In genomic region chr4:184649971-184650855, GRCh38 we compare ENCODE assay signal across 8 cellular contexts. TPM values are rescaled to one million over a fixed set of nuclear protein-coding genes. Genes with fewer than 3 reads are reported as not detected.
DNase-seq lines count a peak whose midpoint lies in the region; ATAC-seq and TF ChIP-seq lines count a peak whose summit lies in the region.

No MANE protein-coding gene starts in this region.

- H3K27ac Mint-ChIP-seq in brain: peak overlapping the region; percentile 90 to 98 (median 94)

- peaks cover 21% of the 10 kb centered on the region for H3K4me1 ChIP-seq in cardiac muscle cell (ENCODE audit: low read depth)

- peaks cover 6% of the 10 kb centered on the region for H3K27me3 Mint-ChIP-seq in brain

- H3K36me3 Mint-ChIP-seq in brain: peaks cover 8% of the 10 kb centered on the region

- no peaks in the 10 kb centered on the region for H3K36me3 ChIP-seq in cardiac muscle cell

- intact Hi-C loops in cardiac septum (cut with DNase I): loop anchor here (2.0 to 10.0 kb wide), 7 partner anchors 85 to 745 kb away; partner anchors contain the start of genes ANKRD37, CENPU, IRF2 and LRP2BP

- peaks cover 0 to 2% (median 0%) of the 10 kb centered on the region in 5 experiments for H3K9me3 Mint-ChIP-seq in brain

- H3K4me3 Mint-ChIP-seq in brain: peak overlapping the region; percentile 89 to 94 (median 90)

- peak; percentile 3 for ATAC-seq in HG02610 (IDR thresholded peaks at IDR 0.05; ENCODE audit: unreplicated experiment)

- peaks cover 61% of the 10 kb centered on the region for H3K4me1 Mint-ChIP-seq in brain

- H3K27ac ChIP-seq in cardiac muscle cell (peak overlapping the region; percentile 63), substantia nigra (ENCODE audit: low read depth, low read length, poor library complexity, severe bottlenecking) (peak overlapping the region; percentile 84)

- H3K4me3 ChIP-seq in cardiac muscle cell: peak overlapping the region; percentile 97

- H3K27me3 ChIP-seq in cardiac muscle cell: no peaks in the 10 kb centered on the region

- DNase-seq in cardiac muscle cell (ENCODE audit: low read depth in 1 of 2, low spot score in 1 of 2): peak; percentile 45 to 47
- no peak for DNase-seq in cardiac septum (ENCODE audit: low spot score)
- peak; percentile 41 for DNase-seq in NCI-H2227 treated with DMSO at 0.1 percent for 48 hours (lab: John Stamatoyannopoulos, UW)
- DNase-seq in left kidney (ENCODE audit: low read depth, low spot score): peak; percentile 75
- DNase-seq in substantia nigra (lab: John Stamatoyannopoulos, UW): peak in 12 of 49 donors; percentile 28 to 63 (median 44)
- DNase-seq in NCI-H446 (lab: John Stamatoyannopoulos, UW): no peak

- H3K9me3 ChIP-seq in cardiac muscle cell (ENCODE audit: low read depth): no peaks in the 10 kb centered on the region

- TF ChIP-seq CTCF in cardiac muscle cell (IDR thresholded peaks at IDR 0.05; ENCODE audit: low read depth, low read length) (no peak), brain (conservative IDR thresholded peaks at IDR 0.05) (no peak)

RNA-seq across cellular contexts. Expression of gene PRIMPOL, which starts 0.7 kb away (rescaled TPM):
- total RNA-seq in cardiac muscle cell (16.5 and 30.1 TPM in 2 replicates), cardiac septum (8.3 TPM)
- polyA plus RNA-seq in cardiac muscle cell (18.5 and 24.7 TPM in 2 replicates), brain (ENCODE audit: insufficient read depth, low read depth, low replicate concordance) (7.8 TPM)

RNA-seq across cellular contexts. Expression of gene CASP3, which starts 1.0 kb away (rescaled TPM):
- total RNA-seq in cardiac muscle cell (28.7 and 30.7 TPM in 2 replicates), cardiac septum (21.7 TPM)
- polyA plus RNA-seq in cardiac muscle cell (50.1 and 60.6 TPM in 2 replicates), brain (ENCODE audit: insufficient read depth, low read depth, low replicate concordance) (8.4 TPM)

Comparison
In these comparisons a context has a peak if more than half of its experiments do, and no peak if none do; other contexts are left out.
1. DNase-seq: peak in cardiac muscle cell (2 of 2), NCI-H2227 treated with DMSO at 0.1 percent for 48 hours (single experiment) and left kidney (single experiment); none in cardiac septum (single experiment) and NCI-H446 (0 of 2).